ENCODE assay signal across 8 cellular contexts in genomic region chr19:45074744-45075143, GRCh38. TPM values are rescaled to one million over a fixed set of nuclear protein-coding genes. Genes with fewer than 3 reads are reported as not detected.
DNase-seq lines count a peak whose midpoint lies in the region; ATAC-seq, FAIRE-seq and TF ChIP-seq lines count a peak whose summit lies in the region.

No MANE protein-coding gene starts in this region.

- H3K4me1 Mint-ChIP-seq in activated naive CD4-positive, alpha-beta T cell treated with anti-CD3 and anti-CD28 coated beads, Interleukin-2, amount 50 U/mL, for 24 hours, result peaks cover 25% of the 10 kb centered on the region
- peaks cover 21% of the 10 kb centered on the region for H3K4me1 Mint-ChIP-seq in activated T-helper 2 cell treated with anti-CD3 and anti-CD28 coated beads, Interferon-gamma antibody, Interleukin-2, Interleukin-4, amounts not matched to agents 10 μg/mL and 5 μg/mL and 100 μg/mL, durations not matched to agents 14 hours and 24 hours and 36 hours (ENCODE audit: low read depth)

- H3K9me3 ChIP-seq in upper lobe of left lung, result no peaks in the 10 kb centered on the region

- no peaks in the 10 kb centered on the region for H3K9me3 Mint-ChIP-seq in activated naive CD4-positive, alpha-beta T cell treated with anti-CD3 and anti-CD28 coated beads, Interleukin-2, amount 50 U/mL, for 24 hours
- H3K9me3 Mint-ChIP-seq in activated T-helper 2 cell treated with anti-CD3 and anti-CD28 coated beads, Interferon-gamma antibody, Interleukin-2, Interleukin-4, amounts not matched to agents 10 μg/mL and 5 μg/mL and 100 μg/mL, durations not matched to agents 14 hours and 24 hours and 36 hours, result no peaks in the 10 kb centered on the region

- H3K27ac ChIP-seq in layer of hippocampus (ENCODE audit: low read depth, low read length) (peak overlapping the region; percentile 30), upper lobe of left lung (peak overlapping the region; percentile 77 to 87 (median 82))

- DNase-seq in activated naive CD4-positive, alpha-beta T cell treated with Interleukin-2 at 50 U/mL for 16 hours, result no peak
- no peak for DNase-seq in activated T-helper 2 cell treated with anti-CD3 and anti-CD28 coated beads, Interferon-gamma antibody, Interleukin-2, Interleukin-4, amounts not matched to agents 10 μg/mL and 5 μg/mL and 100 μg/mL, durations not matched to agents 14 hours and 24 hours and 36 hours (ENCODE audit: low spot score)
- DNase-seq in upper lobe of left lung, result no peak
- DNase-seq in RCC 7860 (ENCODE audit: low spot score), result no peak
- DNase-seq in effector CD4-positive, alpha-beta T cell, result no peak

- H3K4me1 ChIP-seq in upper lobe of left lung, result peaks cover 20 to 49% (median 37%) of the 10 kb centered on the region in 4 donors

- H3K36me3 ChIP-seq in upper lobe of left lung, result peaks cover 10 to 28% (median 25%) of the 10 kb centered on the region in 4 donors

- H3K36me3 Mint-ChIP-seq in activated naive CD4-positive, alpha-beta T cell treated with anti-CD3 and anti-CD28 coated beads, Interleukin-2, amount 50 U/mL, for 24 hours, result no peaks in the 10 kb centered on the region
- peaks cover 14% of the 10 kb centered on the region for H3K36me3 Mint-ChIP-seq in activated T-helper 2 cell treated with anti-CD3 and anti-CD28 coated beads, Interferon-gamma antibody, Interleukin-2, Interleukin-4, amounts not matched to agents 10 μg/mL and 5 μg/mL and 100 μg/mL, durations not matched to agents 14 hours and 24 hours and 36 hours (ENCODE audit: low read depth)

- TF ChIP-seq CTCF in upper lobe of left lung (IDR thresholded peaks at IDR 0.05), result no peak

- H3K4me3 ChIP-seq in upper lobe of left lung, result peak overlapping the region in 3 of 4 donors; percentile 62 to 79 (median 63)

- ATAC-seq in upper lobe of left lung (ENCODE audit: low FRiP score in 2 of 2) (no peak), GM19397 (IDR thresholded peaks at IDR 0.05; ENCODE audit: unreplicated experiment) (no peak)

- H3K27ac Mint-ChIP-seq in activated naive CD4-positive, alpha-beta T cell treated with anti-CD3 and anti-CD28 coated beads, Interleukin-2, amount 50 U/mL, for 24 hours, result no peak overlapping the region
- peak overlapping the region; percentile 7 for H3K27ac Mint-ChIP-seq in activated T-helper 2 cell treated with anti-CD3 and anti-CD28 coated beads, Interferon-gamma antibody, Interleukin-2, Interleukin-4, amounts not matched to agents 10 μg/mL and 5 μg/mL and 100 μg/mL, durations not matched to agents 14 hours and 24 hours and 36 hours

- FAIRE-seq in RCC 7860 (lab: Jason Lieb, UNC), result no peak

- no peak for TF ChIP-seq EP300 in upper lobe of left lung (IDR thresholded peaks at IDR 0.05)

- H3K27me3 ChIP-seq in layer of hippocampus (ENCODE audit: control insufficient read depth, insufficient read depth, low read length), result no peaks in the 10 kb centered on the region
- no peaks in the 10 kb centered on the region for H3K27me3 ChIP-seq in upper lobe of left lung

- H3K27me3 Mint-ChIP-seq in activated naive CD4-positive, alpha-beta T cell treated with anti-CD3 and anti-CD28 coated beads, Interleukin-2, amount 50 U/mL, for 24 hours, result no peaks in the 10 kb centered on the region
- H3K27me3 Mint-ChIP-seq in activated T-helper 2 cell treated with anti-CD3 and anti-CD28 coated beads, Interferon-gamma antibody, Interleukin-2, Interleukin-4, amounts not matched to agents 10 μg/mL and 5 μg/mL and 100 μg/mL, durations not matched to agents 14 hours and 24 hours and 36 hours (ENCODE audit: low read depth), result no peaks in the 10 kb centered on the region

- intact Hi-C loops in activated T-helper 2 cell treated with anti-CD3 and anti-CD28 coated beads, Interferon-gamma antibody, Interleukin-2, Interleukin-4, amounts not matched to agents 10 μg/mL and 5 μg/mL and 100 μg/mL, durations not matched to agents 14 hours and 24 hours and 36 hours (cut with micrococcal nuclease), result loop anchor here (5.0 kb wide), 3 partner anchors 37 to 103 kb away; partner anchors contain the start of genes BLOC1S3, CLASRP and TRAPPC6A

- H3K4me3 Mint-ChIP-seq in activated naive CD4-positive, alpha-beta T cell treated with anti-CD3 and anti-CD28 coated beads, Interleukin-2, amount 50 U/mL, for 24 hours, result peak overlapping the region; percentile 64
- H3K4me3 Mint-ChIP-seq in activated T-helper 2 cell treated with anti-CD3 and anti-CD28 coated beads, Interferon-gamma antibody, Interleukin-2, Interleukin-4, amounts not matched to agents 10 μg/mL and 5 μg/mL and 100 μg/mL, durations not matched to agents 14 hours and 24 hours and 36 hours (ENCODE audit: low read depth), result peak overlapping the region; percentile 6

- WGBS in upper lobe of left lung, 2 donors, result 60 to 71% methylated on average over 6 to 7 of the region's 7 CpGs

- no peak for TF ChIP-seq POLR2A in upper lobe of left lung (IDR thresholded peaks at IDR 0.05)

RNA-seq across cellular contexts. Expression of gene ZNF296, which starts 1.5 kb away (rescaled TPM):
- total RNA-seq in activated T-helper 2 cell treated with anti-CD3 and anti-CD28 coated beads, Interferon-gamma antibody, Interleukin-2, Interleukin-4, amounts not matched to agents 10 μg/mL and 5 μg/mL and 100 μg/mL, durations not matched to agents 14 hours and 24 hours and 36 hours, result 3.9 and 5.8 TPM in 2 replicates
- total RNA-seq in upper lobe of left lung, result 1 to 10 TPM; 1.5 to 7.3 (median 2.4) TPM

RNA-seq across cellular contexts. Expression of gene GEMIN7, which starts 4.3 kb away (rescaled TPM):
- 44.9 and 49.4 TPM in 2 replicates for total RNA-seq in activated T-helper 2 cell treated with anti-CD3 and anti-CD28 coated beads, Interferon-gamma antibody, Interleukin-2, Interleukin-4, amounts not matched to agents 10 μg/mL and 5 μg/mL and 100 μg/mL, durations not matched to agents 14 hours and 24 hours and 36 hours
- 10 to 100 TPM in 3 of 6 donors, 1 to 10 TPM in 3; 8.1 to 24.2 (median 13.5) TPM for total RNA-seq in upper lobe of left lung

RNA-seq across cellular contexts. Expression of gene PPP1R37, which starts 18.2 kb away (rescaled TPM):
- total RNA-seq in activated T-helper 2 cell treated with anti-CD3 and anti-CD28 coated beads, Interferon-gamma antibody, Interleukin-2, Interleukin-4, amounts not matched to agents 10 μg/mL and 5 μg/mL and 100 μg/mL, durations not matched to agents 14 hours and 24 hours and 36 hours, result 15.7 and 18.4 TPM in 2 replicates
- total RNA-seq in upper lobe of left lung, result 10 to 100 TPM; 30.0 to 64.6 (median 37.3) TPM

RNA-seq across cellular contexts. Expression of gene CLASRP, which starts 35.9 kb away (rescaled TPM):
- total RNA-seq in activated T-helper 2 cell treated with anti-CD3 and anti-CD28 coated beads, Interferon-gamma antibody, Interleukin-2, Interleukin-4, amounts not matched to agents 10 μg/mL and 5 μg/mL and 100 μg/mL, durations not matched to agents 14 hours and 24 hours and 36 hours, result 102 and 105 TPM in 2 replicates
- 100 to 1,000 TPM in 1 of 6 donors, 10 to 100 TPM in 5; 38.0 to 295 (median 71.6) TPM for total RNA-seq in upper lobe of left lung
